Comparison of ENCODE assay signal across 8 cellular contexts in genomic region chr6:44925100-44925739, GRCh38.
A peak's percentile ranks its signal among the peaks of the same experiment; 100 is the strongest.
DNase-seq lines count a peak whose midpoint lies in the region; ATAC-seq, FAIRE-seq and TF ChIP-seq lines count a peak whose summit lies in the region.

No MANE protein-coding gene starts in this region.

- no peaks in the 10 kb centered on the region for H3K27me3 ChIP-seq in suprapubic skin

- H3K4me1 ChIP-seq in suprapubic skin, result no peaks in the 10 kb centered on the region

- TF ChIP-seq POLR2A in suprapubic skin (IDR thresholded peaks at IDR 0.05), result no peak

- H3K36me3 ChIP-seq in suprapubic skin, result no peaks in the 10 kb centered on the region

- H3K36me3 Mint-ChIP-seq in T-helper 2 cell treated with Interferon-gamma antibody and Interleukin-4, amounts not matched to agents 5 μg/mL and 100 μg/mL, for 36 hours (ENCODE audit: low read depth), result peaks cover 20% of the 10 kb centered on the region

- no peaks in the 10 kb centered on the region for H3K9me3 Mint-ChIP-seq in T-helper 2 cell treated with Interferon-gamma antibody and Interleukin-4, amounts not matched to agents 5 μg/mL and 100 μg/mL, for 36 hours

- WGBS in suprapubic skin, result 0% methylated on average over 1 of the region's 1 CpG

- H3K4me3 ChIP-seq in suprapubic skin, result no peak overlapping the region

- peak overlapping the region; percentile 57 for H3K27ac Mint-ChIP-seq in T-helper 2 cell treated with Interferon-gamma antibody and Interleukin-4, amounts not matched to agents 5 μg/mL and 100 μg/mL, for 36 hours

- peak overlapping the region; percentile 30 for H3K4me3 Mint-ChIP-seq in T-helper 2 cell treated with Interferon-gamma antibody and Interleukin-4, amounts not matched to agents 5 μg/mL and 100 μg/mL, for 36 hours

- ATAC-seq in GM21825 (IDR thresholded peaks at IDR 0.05; ENCODE audit: unreplicated experiment), result no peak

- no peaks in the 10 kb centered on the region for H3K9me3 ChIP-seq in suprapubic skin

- DNase-seq in EH (ENCODE audit: low read depth) (peak; percentile 27), HTR-8/SVneo (ENCODE audit: insufficient read length, low spot score) (no peak), iris pigment epithelial cell (ENCODE audit: low read depth) (peak; percentile 36), suprapubic skin (ENCODE audit: low spot score in 2 of 2) (no peak), GM19240 (ENCODE audit: insufficient read length, low spot score) (no peak)
- peak; percentile 29 for DNase-seq in T-helper 2 cell treated with Interferon-gamma antibody and Interleukin-4, amounts not matched to agents 5 μg/mL and 100 μg/mL, for 36 hours (ENCODE audit: low spot score)
- DNase-seq in effector CD8-positive, alpha-beta T cell (lab: John Stamatoyannopoulos, UW), result no peak

- TF ChIP-seq EP300 in suprapubic skin (IDR thresholded peaks at IDR 0.05), result no peak

- H3K4me1 Mint-ChIP-seq in T-helper 2 cell treated with Interferon-gamma antibody and Interleukin-4, amounts not matched to agents 5 μg/mL and 100 μg/mL, for 36 hours (ENCODE audit: low read depth), result peaks cover 44% of the 10 kb centered on the region

- no peak for TF ChIP-seq CTCF in suprapubic skin (IDR thresholded peaks at IDR 0.05)

- FAIRE-seq in HTR-8/SVneo (lab: Jason Lieb, UNC), result peak; percentile 38

- H3K27ac ChIP-seq in suprapubic skin, result no peak overlapping the region

- no peaks in the 10 kb centered on the region for H3K27me3 Mint-ChIP-seq in T-helper 2 cell treated with Interferon-gamma antibody and Interleukin-4, amounts not matched to agents 5 μg/mL and 100 μg/mL, for 36 hours (ENCODE audit: low read depth)

Comparison
In these comparisons a context has a peak if more than half of its experiments do, and no peak if none do; other contexts are left out.
1. DNase-seq: peak in EH (single experiment), T-helper 2 cell treated with Interferon-gamma antibody and Interleukin-4, amounts not matched to agents 5 μg/mL and 100 μg/mL, for 36 hours (single experiment) and iris pigment epithelial cell (single experiment); none in HTR-8/SVneo (single experiment), effector CD8-positive, alpha-beta T cell (single experiment), suprapubic skin (0 of 2) and GM19240 (single experiment).